Comparison of ENCODE assay signal across 9 cellular contexts in the genomic region with DNA sequence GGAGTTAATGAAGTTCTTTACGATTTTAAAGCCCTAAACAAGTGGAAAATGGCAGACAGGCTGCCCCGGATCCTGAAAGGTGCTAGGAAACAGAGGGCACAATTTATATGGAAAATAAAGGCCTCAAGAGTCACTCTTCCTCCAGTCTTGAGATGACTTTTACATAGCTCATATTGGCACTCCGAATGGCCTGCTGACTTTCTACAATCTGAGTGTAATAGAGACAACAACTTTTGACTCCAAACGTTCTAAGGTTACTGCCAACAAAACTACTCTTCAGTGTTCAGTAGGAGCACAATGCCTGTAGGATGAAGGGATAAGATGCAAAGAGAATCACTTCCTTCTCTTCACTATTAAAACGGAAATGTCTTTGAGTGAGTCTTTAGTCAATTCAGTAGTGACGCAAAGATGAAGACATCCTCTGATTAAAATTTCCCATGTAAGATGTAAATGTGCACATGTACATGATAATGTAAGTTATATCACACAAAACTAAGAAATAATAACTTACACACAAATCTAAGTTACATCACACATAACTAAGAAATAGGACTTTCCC. TPM values are rescaled to one million over a fixed set of nuclear protein-coding genes. Genes with fewer than 3 reads are reported as not detected.
"Had no signal": no experiment of that assay in that cellular context is flagged by ENCODE, and none has a peak within 500 bp of the region (broad histone marks: within the 10 kb centered on the region; RNA-seq: fewer than 3 reads in every experiment).

No MANE protein-coding gene starts in this region.

- H3K27ac ChIP-seq: heart left ventricle, pancreas had no signal

- H3K36me3 ChIP-seq: heart left ventricle, pancreas had no signal

- H3K27me3 ChIP-seq: heart left ventricle, pancreas had no signal

- H3K4me3 ChIP-seq: heart left ventricle, pancreas had no signal

- DNase-seq: activated B cell treated with CpG ODN at 0.5 μM for 24 hours; activated T-cell treated with anti-CD3 and anti-CD28 coated beads, Interleukin-2, amount 50 U/mL, for 1 hour; amniotic stem cell; heart left ventricle; nephron progenitor cell; pancreas; small intestine had no signal

- H3K9me3 ChIP-seq: heart left ventricle, pancreas had no signal

- ATAC-seq: esophagus mucosa, pancreas had no signal

- H3K4me1 ChIP-seq: pancreas had no signal

RNA-seq across cellular contexts. Expression of gene VEGFC, which starts 40.5 kb away (rescaled TPM):
- total RNA-seq: activated B cell treated with CpG ODN at 0.5 μM for 24 hours; T-helper 1 cell treated with Interleukin-12 subunit alpha and Interleukin-12 subunit beta and Interleukin-4 antibody, amounts not matched to agents 30 ng/mL and 1 ng/mL, for 36 hours had no signal
